20 cellular contexts compared by ENCODE assay signal in the genomic region with DNA sequence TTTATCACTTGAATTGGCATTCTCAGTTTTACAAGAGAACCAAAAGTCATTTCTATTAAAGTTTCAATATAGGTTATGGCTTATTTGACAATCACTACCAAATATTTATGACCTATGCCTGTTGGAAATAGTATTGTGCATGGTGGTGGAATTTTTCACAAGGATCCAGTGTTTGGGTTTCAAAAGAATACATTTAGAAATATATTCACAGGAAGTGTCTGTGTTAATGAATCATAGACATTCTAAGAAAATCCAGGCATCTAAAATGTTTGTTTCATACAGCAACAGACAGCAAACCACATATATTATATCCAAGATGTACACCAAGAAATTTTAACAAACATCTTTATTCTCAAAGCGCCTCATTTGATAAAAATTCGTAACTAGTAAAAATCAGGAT.
DNase-seq lines count a peak whose midpoint lies in the region; ATAC-seq, FAIRE-seq and TF ChIP-seq lines count a peak whose summit lies in the region.
"Had no signal": no experiment of that assay in that cellular context is flagged by ENCODE, and none has a peak within 500 bp of the region (broad histone marks: within the 10 kb centered on the region; RNA-seq: fewer than 3 reads in every experiment).

No MANE protein-coding gene starts in this region.

- ATAC-seq in RWPE2 (ENCODE audit: low read depth): 0 out of 3 replicates have a peak, but pooled peaks have one; percentile 40
- ATAC-seq: GM12878 had no signal

- H3K9ac ChIP-seq in endothelial cell of umbilical vein (replicated peaks; ENCODE audit: extremely low read depth, insufficient read depth, low read length): no peak overlapping the region

- TF ChIP-seq POLR2A in endothelial cell of umbilical vein (IDR thresholded peaks at IDR 0.05; ENCODE audit: low read depth, low read length): no peak
- TF ChIP-seq POLR2A in thyroid gland (IDR thresholded peaks at IDR 0.05): no peak

- H3K79me2 ChIP-seq in endothelial cell of umbilical vein (ENCODE audit: control insufficient read depth, insufficient read depth, low read length): peaks cover 88% of the 10 kb centered on the region

- H4K20me1 ChIP-seq in endothelial cell of umbilical vein (replicated peaks; ENCODE audit: control insufficient read depth, extremely low read depth, insufficient read depth, low read length): peaks cover 18% of the 10 kb centered on the region

- no peak for DNase-seq in CD14-positive monocyte (ENCODE audit: low spot score)
- peak; percentile 47 for DNase-seq in EH (ENCODE audit: low read depth)
- no peak for DNase-seq in RWPE2 (ENCODE audit: low spot score)
- DNase-seq in endothelial cell of umbilical vein (ENCODE audit: low read depth, low spot score): peak; percentile 42
- no peak for DNase-seq in amniotic stem cell (lab: John Stamatoyannopoulos, UW)
- no peak for DNase-seq in thyroid gland
- no peak for DNase-seq in hippocampal formation (lab: John Stamatoyannopoulos, UW)
- DNase-seq in medulla oblongata (ENCODE audit: extremely low spot score): no peak
- DNase-seq: ACHN; CD4-positive, CD25-positive, alpha-beta regulatory T cell; DMS79; GDM1; MV-4-11; NCI-H1417 treated with DMSO at 0.1 percent for 48 hours; NCI-H1930; NCI-H526 treated with DMSO at 0.1 percent for 48 hours; SHP77 had no signal

- FAIRE-seq in endothelial cell of umbilical vein (lab: Jason Lieb, UNC): no peak
- FAIRE-seq: GM12878, H1 had no signal

- dilution Hi-C loops in endothelial cell of umbilical vein (cut with MboI; ENCODE audit: extremely low pct_ligation_motif_present, low sequenced_read_pairs): no loop called here

- intact Hi-C loops in CD14-positive monocyte (cut with micrococcal nuclease): no loop called here
- intact Hi-C loops in endothelial cell of umbilical vein (cut with micrococcal nuclease): no loop called here
- intact Hi-C loops in thyroid gland (cut with DNase I): no loop called here

- CTCF ChIA-PET in endothelial cell of umbilical vein (lab: Charles Lee): interaction anchor here (0.9 to 1.0 kb wide), 4 partner anchors 13 to 82 kb away, joined by 3 to 4 read pairs (median 4); no protein-coding TSS in a partner anchor

- H3K4me2 ChIP-seq in endothelial cell of umbilical vein (ENCODE audit: insufficient read depth, low read length): peak overlapping the region; percentile 38

- H3K9me3 ChIP-seq in RWPE2 (ENCODE audit: severe bottlenecking) (no peaks in the 10 kb centered on the region), endothelial cell of umbilical vein (replicated peaks; ENCODE audit: control insufficient read depth, insufficient read depth, low read length) (no peaks in the 10 kb centered on the region), thyroid gland (no peaks in the 10 kb centered on the region)

- H3K36me3 Mint-ChIP-seq in CD14-positive monocyte: peaks cover 0 to 6% of the 10 kb centered on the region in 2 donors
- H3K36me3 Mint-ChIP-seq: IgD-negative memory B cell had no signal

- no peaks in the 10 kb centered on the region for H3K36me3 ChIP-seq in RWPE2 (ENCODE audit: low read depth)
- H3K36me3 ChIP-seq in endothelial cell of umbilical vein (ENCODE audit: control insufficient read depth in 2 of 2, extremely low read depth in 1 of 2, insufficient read depth in 2 of 2, low read length in 2 of 2): no peaks in the 10 kb centered on the region
- H3K36me3 ChIP-seq in thyroid gland: no peaks in the 10 kb centered on the region

- H3K27me3 ChIP-seq in RWPE2 (ENCODE audit: insufficient read depth, poor library complexity, severe bottlenecking) (no peaks in the 10 kb centered on the region), endothelial cell of umbilical vein (ENCODE audit: control insufficient read depth in 2 of 2, insufficient read depth in 2 of 2, low read length in 2 of 2) (no peaks in the 10 kb centered on the region), thyroid gland (no peaks in the 10 kb centered on the region)

- no peak overlapping the region for H2AFZ ChIP-seq in endothelial cell of umbilical vein (ENCODE audit: low read depth, low read length)

- H3K9me1 ChIP-seq in endothelial cell of umbilical vein (replicated peaks; ENCODE audit: control insufficient read depth, extremely low read depth, insufficient read depth, low read length): peaks cover 2% of the 10 kb centered on the region

- H3K27ac ChIP-seq in RWPE2 (ENCODE audit: poor library complexity, severe bottlenecking) (no peak overlapping the region), endothelial cell of umbilical vein (ENCODE audit: insufficient read depth, low read depth, low read length) (peak overlapping the region; percentile 19), thyroid gland (no peak overlapping the region)

- peak overlapping the region; percentile 28 to 85 (median 57) for H3K27ac Mint-ChIP-seq in CD14-positive monocyte
- H3K27ac Mint-ChIP-seq: IgD-negative memory B cell had no signal

- H3K4me1 Mint-ChIP-seq in CD14-positive monocyte: peaks cover 82% of the 10 kb centered on the region

- H3K4me1 ChIP-seq in RWPE2 (ENCODE audit: insufficient read depth, poor library complexity, severe bottlenecking) (peaks cover 9% of the 10 kb centered on the region), endothelial cell of umbilical vein (ENCODE audit: control insufficient read depth, extremely low read depth, insufficient read depth, low read length) (peaks cover 50% of the 10 kb centered on the region), thyroid gland (peaks cover 56 to 68% of the 10 kb centered on the region in 2 donors)

- TF ChIP-seq CTCF in CD14-positive monocyte (IDR thresholded peaks at IDR 0.05): no peak
- no peak for TF ChIP-seq CTCF in RWPE2 (IDR thresholded peaks at IDR 0.05; ENCODE audit: poor library complexity, severe bottlenecking)
- TF ChIP-seq CTCF in endothelial cell of umbilical vein (IDR thresholded peaks at IDR 0.05; ENCODE audit: extremely low read depth in 1 of 2, insufficient read depth in 1 of 2, low read depth in 1 of 2, low read length in 2 of 2): no peak
- TF ChIP-seq CTCF in thyroid gland (IDR thresholded peaks at IDR 0.05): no peak

- H3K9me3 Mint-ChIP-seq in CD14-positive monocyte: no peaks in the 10 kb centered on the region
- H3K9me3 Mint-ChIP-seq: IgD-negative memory B cell had no signal

- peaks cover 0 to 2% (median 0%) of the 10 kb centered on the region in 3 donors for H3K27me3 Mint-ChIP-seq in CD14-positive monocyte (ENCODE audit: low read depth in 3 of 3)
- H3K27me3 Mint-ChIP-seq: CD4-positive, CD25-positive, alpha-beta regulatory T cell; IgD-negative memory B cell had no signal

- H3K4me3 ChIP-seq in RWPE2 (ENCODE audit: severe bottlenecking): no peak overlapping the region
- no peak overlapping the region for H3K4me3 ChIP-seq in endothelial cell of umbilical vein (replicated peaks in 1 of 3; ENCODE audit: insufficient read depth in 1 of 3, low read depth in 1 of 3, low read length in 3 of 3)
- H3K4me3 ChIP-seq in thyroid gland (replicated peaks in 1 of 3): no peak overlapping the region
- H3K4me3 ChIP-seq: GM12878 had no signal

- WGBS in thyroid gland, 2 donors: 93 to 97% methylated on average over 2 of the region's 2 CpGs

- POLR2A ChIA-PET in endothelial cell of umbilical vein (lab: Charles Lee): no interaction called here

- no TSS peak for BruUV-seq in endothelial cell of umbilical vein (replicated peaks; lab: Mats Ljungman, UMichigan)

- H3K4me3 Mint-ChIP-seq in CD14-positive monocyte: no peak overlapping the region
- H3K4me3 Mint-ChIP-seq: CD4-positive, CD25-positive, alpha-beta regulatory T cell had no signal

TF ChIP-seq in endothelial cell of umbilical vein, 7 proteins besides CTCF, POLR2A, EP300 and RAD21:
- TF ChIP-seq FOS (IDR thresholded peaks at IDR 0.05; ENCODE audit: borderline replicate concordance, insufficient read depth, low read length) (peak; percentile 49), EZH2 (IDR thresholded peaks at IDR 0.05; ENCODE audit: borderline replicate concordance, low read depth, low read length, severe bottlenecking) (no peak), MYC (IDR thresholded peaks at IDR 0.05; ENCODE audit: low read depth, low read length) (no peak), JUN (IDR thresholded peaks at IDR 0.05; ENCODE audit: borderline replicate concordance, insufficient read depth, insufficient read length, low read depth) (no peak)

Comparison
In these comparisons a context has a peak if more than half of its experiments do, and no peak if none do; other contexts are left out.
1. DNase-seq: peak in EH (single experiment) and endothelial cell of umbilical vein (single experiment); none in CD14-positive monocyte (single experiment), RWPE2 (single experiment), amniotic stem cell (single experiment), thyroid gland (0 of 2), hippocampal formation (0 of 2) and medulla oblongata (single experiment).